In the genomic region with DNA sequence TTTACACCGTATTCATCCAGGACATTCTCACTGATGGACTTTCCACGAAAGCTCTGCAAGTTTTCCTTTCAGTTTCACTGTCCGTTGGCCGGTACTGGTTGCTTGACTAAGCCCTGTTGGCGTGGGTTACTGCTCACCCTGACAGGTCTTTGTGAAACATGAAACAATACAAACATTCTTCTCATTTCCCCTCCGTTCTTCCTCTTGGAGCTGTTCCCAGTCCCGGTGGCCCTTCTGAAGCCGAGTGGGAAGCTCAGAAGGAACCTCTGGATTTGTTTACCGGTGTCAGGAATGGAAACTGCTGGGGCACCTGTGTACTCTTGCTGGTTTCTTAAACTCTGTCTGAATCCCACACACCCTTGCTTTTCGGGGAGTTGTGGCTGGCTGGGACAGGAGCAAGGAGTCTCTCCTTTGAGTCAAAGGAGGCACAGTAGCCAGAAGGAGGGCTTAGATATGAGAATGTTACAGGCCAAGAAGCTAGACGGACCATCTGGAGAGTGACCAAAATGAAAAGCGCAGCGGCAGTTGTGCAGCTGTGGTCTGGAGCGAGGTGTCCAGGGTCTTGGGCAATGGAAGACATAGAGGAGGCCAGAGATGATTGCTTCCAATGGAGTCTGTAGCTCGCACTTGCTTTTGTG, we compare ENCODE assay signal across 8 cellular contexts. TPM values are rescaled to one million over a fixed set of nuclear protein-coding genes. Genes with fewer than 3 reads are reported as not detected.
DNase-seq lines count a peak whose midpoint lies in the region; ATAC-seq and TF ChIP-seq lines count a peak whose summit lies in the region.

No MANE protein-coding gene starts in this region.

- H3K4me1 ChIP-seq in rectal smooth muscle tissue (ENCODE audit: control insufficient read depth, insufficient read depth, low read length) = no peaks in the 10 kb centered on the region

- POLR2A ChIA-PET in activated CD4-positive, alpha-beta memory T cell treated with anti-CD3 and anti-CD28 coated beads, Interleukin-2, amount 10 ng/mL, durations not matched to agents 7 days and 5 days (lab: Charles Lee) = interaction anchor here (1.0 kb wide), 1 partner anchor 21 kb away, joined by 3 read pairs; no protein-coding TSS in a partner anchor

- no peaks in the 10 kb centered on the region for H3K9me3 Mint-ChIP-seq in CD14-positive monocyte
- no peaks in the 10 kb centered on the region for H3K9me3 Mint-ChIP-seq in activated CD4-positive, alpha-beta memory T cell treated with anti-CD3 and anti-CD28 coated beads, Interleukin-2, amount 10 ng/mL, durations not matched to agents 7 days and 5 days

- H3K27ac ChIP-seq in rectal smooth muscle tissue (ENCODE audit: low read depth, low read length) = peak overlapping the region; percentile 70

- peak overlapping the region; percentile 70 to 96 (median 91) for H3K27ac Mint-ChIP-seq in CD14-positive monocyte
- no peak overlapping the region for H3K27ac Mint-ChIP-seq in activated CD4-positive, alpha-beta memory T cell treated with anti-CD3 and anti-CD28 coated beads, Interleukin-2, amount 10 ng/mL, durations not matched to agents 7 days and 5 days

- peaks cover 0 to 2% (median 0%) of the 10 kb centered on the region in 3 donors for H3K27me3 Mint-ChIP-seq in CD14-positive monocyte (ENCODE audit: low read depth in 3 of 3)
- H3K27me3 Mint-ChIP-seq in activated CD4-positive, alpha-beta memory T cell treated with anti-CD3 and anti-CD28 coated beads, Interleukin-2, amount 10 ng/mL, durations not matched to agents 7 days and 5 days = peaks cover 8% of the 10 kb centered on the region

- DNase-seq in CD14-positive monocyte (ENCODE audit: low spot score) = no peak
- DNase-seq in HT-29 (ENCODE audit: low spot score) = peak; percentile 91
- DNase-seq in activated CD4-positive, alpha-beta memory T cell treated with anti-CD3 and anti-CD28 coated beads, Interleukin-2, amount 10 ng/mL, durations not matched to agents 7 days and 5 days = peak; percentile 23
- peak; percentile 64 for DNase-seq in Right ventricle myocardium superior
- DNase-seq in posterior cingulate gyrus = no peak

- no peak overlapping the region for H3K9ac ChIP-seq in rectal smooth muscle tissue (ENCODE audit: low read length)

- peak overlapping the region; percentile 65 to 78 for H3K4me3 Mint-ChIP-seq in CD14-positive monocyte
- H3K4me3 Mint-ChIP-seq in activated CD4-positive, alpha-beta memory T cell treated with anti-CD3 and anti-CD28 coated beads, Interleukin-2, amount 10 ng/mL, durations not matched to agents 7 days and 5 days = peak overlapping the region; percentile 57

- no peak for TF ChIP-seq CTCF in CD14-positive monocyte (IDR thresholded peaks at IDR 0.05)

- H3K36me3 ChIP-seq in rectal smooth muscle tissue (ENCODE audit: control insufficient read depth, insufficient read depth, low read length) = no peaks in the 10 kb centered on the region

- intact Hi-C loops in CD14-positive monocyte (cut with micrococcal nuclease) (loop anchor here in 1 of 2 donors (10.0 kb wide), 1 partner anchor 49 kb away; no protein-coding TSS in a partner anchor), Right ventricle myocardium superior (cut with DNase I) (loop anchor here (5.0 kb wide), 1 partner anchor 47 kb away; no protein-coding TSS in a partner anchor), posterior cingulate gyrus (cut with DNase I) (no loop called here)

- peaks cover 35% of the 10 kb centered on the region for H3K4me1 Mint-ChIP-seq in CD14-positive monocyte
- H3K4me1 Mint-ChIP-seq in activated CD4-positive, alpha-beta memory T cell treated with anti-CD3 and anti-CD28 coated beads, Interleukin-2, amount 10 ng/mL, durations not matched to agents 7 days and 5 days = peaks cover 14% of the 10 kb centered on the region

- ATAC-seq in GM19043 (IDR thresholded peaks at IDR 0.05; ENCODE audit: low read depth, unreplicated experiment) = peak; percentile 40
- peak; percentile 93 for ATAC-seq in Right ventricle myocardium superior (ENCODE audit: poor library complexity)
- ATAC-seq in GM18517 (IDR thresholded peaks at IDR 0.05; ENCODE audit: unreplicated experiment) = no peak

- no peaks in the 10 kb centered on the region for H3K36me3 Mint-ChIP-seq in CD14-positive monocyte
- no peaks in the 10 kb centered on the region for H3K36me3 Mint-ChIP-seq in activated CD4-positive, alpha-beta memory T cell treated with anti-CD3 and anti-CD28 coated beads, Interleukin-2, amount 10 ng/mL, durations not matched to agents 7 days and 5 days (ENCODE audit: low read depth)

- H3K27me3 ChIP-seq in rectal smooth muscle tissue (ENCODE audit: control insufficient read depth, insufficient read depth, low read length) = no peaks in the 10 kb centered on the region

- H3K4me3 ChIP-seq in rectal smooth muscle tissue (ENCODE audit: low read length) = peak overlapping the region; percentile 56

- CTCF ChIA-PET in activated CD4-positive, alpha-beta memory T cell treated with anti-CD3 and anti-CD28 coated beads, Interleukin-2, amount 10 ng/mL, durations not matched to agents 7 days and 5 days (lab: Charles Lee) = interaction anchor here (0.7 to 4.3 kb wide), 8 partner anchors 7 to 225 kb away, joined by 3 to 44 read pairs (median 5); no protein-coding TSS in a partner anchor

RNA-seq across cellular contexts. Expression of a gene that starts 45.7 kb away (rescaled TPM):
- not detected for polyA plus RNA-seq in CD14-positive monocyte
- not detected in 2 replicates for total RNA-seq in HT-29 (2014; rRNA removed; shearing (Covaris generic))
- total RNA-seq in activated CD4-positive, alpha-beta memory T cell treated with anti-CD3 and anti-CD28 coated beads, Interleukin-2, amount 10 ng/mL, durations not matched to agents 7 days and 5 days = not detected
- not detected for total RNA-seq in Right ventricle myocardium superior

Comparison
In these comparisons a context has a peak if more than half of its experiments do, and no peak if none do; other contexts are left out.
1. DNase-seq: peak in HT-29 (single experiment), activated CD4-positive, alpha-beta memory T cell treated with anti-CD3 and anti-CD28 coated beads, Interleukin-2, amount 10 ng/mL, durations not matched to agents 7 days and 5 days (single experiment) and Right ventricle myocardium superior (single experiment); none in CD14-positive monocyte (single experiment) and posterior cingulate gyrus (0 of 10).